In genomic region chr12:82954572-82954971, GRCh38 we compare ENCODE assay signal across 34 cellular contexts.
"Had no signal": no experiment of that assay in that cellular context is flagged by ENCODE, and none has a peak within 500 bp of the region (broad histone marks: within the 10 kb centered on the region; RNA-seq: fewer than 3 reads in every experiment).

No MANE protein-coding gene starts in this region.

- H3K9me3 Mint-ChIP-seq: activated B cell treated with CpG ODN at 0.5 μM for 24 hours; activated CD8-positive, alpha-beta T cell treated with anti-CD3 and anti-CD28 coated beads for 36 hours; effector memory CD8-positive, alpha-beta T cell; stimulated activated memory B cell treated with anti-CD40 and anti-IgM and Interleukin-4, amounts not matched to agents 10 μg/mL and 1 μg/mL and 100 μg/mL, for 72 hours; stimulated activated naive CD8-positive, alpha-beta T cell treated with anti-CD3 and anti-CD28 coated beads, Interleukin-15, amount 100 ng/mL, for 72 hours had no signal

- FAIRE-seq: pancreas, small intestine had no signal

- H3K4me1 ChIP-seq: gastroesophageal sphincter, left lung, pancreas, psoas muscle, upper lobe of right lung had no signal

- H3K36me3 Mint-ChIP-seq: activated naive CD8-positive, alpha-beta T cell; immature natural killer cell; stimulated activated memory B cell treated with anti-CD40 and anti-IgM and Interleukin-4, amounts not matched to agents 10 μg/mL and 1 μg/mL and 100 μg/mL, for 72 hours had no signal

- H3K27me3 ChIP-seq: cardiac muscle cell, gastroesophageal sphincter, left lung, pancreas, sigmoid colon, thyroid gland, upper lobe of right lung had no signal

- H3K4me3 ChIP-seq: cardiac muscle cell, gastroesophageal sphincter, left lung, lung, mucosa of descending colon, pancreas, psoas muscle, sigmoid colon, thyroid gland, upper lobe of right lung had no signal

- H3K27ac ChIP-seq: cardiac muscle cell, gastroesophageal sphincter, left lung, pancreas, psoas muscle, sigmoid colon, thyroid gland, upper lobe of right lung had no signal

- H3K9me3 ChIP-seq: gastroesophageal sphincter, left lung, mucosa of descending colon, pancreas, psoas muscle, sigmoid colon, thyroid gland, upper lobe of right lung had no signal

- ATAC-seq: activated CD8-positive, alpha-beta T cell treated with anti-CD3 and anti-CD28 coated beads for 36 hours; effector memory CD8-positive, alpha-beta T cell; gastroesophageal sphincter; mucosa of descending colon; natural killer cell treated with Interleukin-12 subunit alpha and Interleukin-12 subunit beta and Interleukin-15 and Interleukin-18, amount 100 ng/mL, for 72 hours; pancreas; psoas muscle; stimulated activated memory B cell treated with anti-CD40 and anti-IgM and Interleukin-4, amounts not matched to agents 10 μg/mL and 1 μg/mL and 100 μg/mL, for 72 hours; stimulated activated naive CD8-positive, alpha-beta T cell treated with anti-CD3 and anti-CD28 coated beads, Interleukin-15, amount 100 ng/mL, for 72 hours had no signal

- H3K27me3 Mint-ChIP-seq: activated B cell treated with CpG ODN at 0.5 μM for 24 hours; activated naive CD8-positive, alpha-beta T cell; effector memory CD8-positive, alpha-beta T cell; natural killer cell treated with Interleukin-12 subunit alpha and Interleukin-12 subunit beta and Interleukin-15 and Interleukin-18, amount 100 ng/mL, for 72 hours; stimulated activated memory B cell treated with anti-CD40 and anti-IgM and Interleukin-4, amounts not matched to agents 10 μg/mL and 1 μg/mL and 100 μg/mL, for 72 hours; stimulated activated naive CD8-positive, alpha-beta T cell treated with anti-CD3 and anti-CD28 coated beads, Interleukin-15, amount 100 ng/mL, for 72 hours had no signal

- H3K36me3 ChIP-seq: cardiac muscle cell, gastroesophageal sphincter, left lung, pancreas, sigmoid colon, thyroid gland, upper lobe of right lung had no signal

- H3K27ac Mint-ChIP-seq: activated B cell treated with CpG ODN at 0.5 μM for 24 hours; activated CD8-positive, alpha-beta T cell treated with anti-CD3 and anti-CD28 coated beads for 36 hours; activated naive CD8-positive, alpha-beta T cell; effector memory CD8-positive, alpha-beta T cell; immature natural killer cell; natural killer cell treated with Interleukin-12 subunit alpha and Interleukin-12 subunit beta and Interleukin-15 and Interleukin-18, amount 100 ng/mL, for 72 hours; stimulated activated memory B cell treated with anti-CD40 and anti-IgM and Interleukin-4, amounts not matched to agents 10 μg/mL and 1 μg/mL and 100 μg/mL, for 72 hours; stimulated activated naive CD8-positive, alpha-beta T cell treated with anti-CD3 and anti-CD28 coated beads, Interleukin-15, amount 100 ng/mL, for 72 hours had no signal

- H3K4me3 Mint-ChIP-seq: activated B cell treated with CpG ODN at 0.5 μM for 24 hours; activated CD8-positive, alpha-beta T cell treated with anti-CD3 and anti-CD28 coated beads for 36 hours; activated naive CD8-positive, alpha-beta T cell; effector memory CD8-positive, alpha-beta T cell; immature natural killer cell; natural killer cell treated with Interleukin-12 subunit alpha and Interleukin-12 subunit beta and Interleukin-15 and Interleukin-18, amount 100 ng/mL, for 72 hours; stimulated activated memory B cell treated with anti-CD40 and anti-IgM and Interleukin-4, amounts not matched to agents 10 μg/mL and 1 μg/mL and 100 μg/mL, for 72 hours; stimulated activated naive CD8-positive, alpha-beta T cell treated with anti-CD3 and anti-CD28 coated beads, Interleukin-15, amount 100 ng/mL, for 72 hours had no signal

- H3K4me1 Mint-ChIP-seq: activated B cell treated with CpG ODN at 0.5 μM for 24 hours; immature natural killer cell; stimulated activated memory B cell treated with anti-CD40 and anti-IgM and Interleukin-4, amounts not matched to agents 10 μg/mL and 1 μg/mL and 100 μg/mL, for 72 hours; stimulated activated naive CD8-positive, alpha-beta T cell treated with anti-CD3 and anti-CD28 coated beads, Interleukin-15, amount 100 ng/mL, for 72 hours had no signal

- DNase-seq: activated B cell treated with CpG ODN at 0.5 μM for 24 hours; activated CD4-positive, alpha-beta T cell treated with anti-CD3 and anti-CD28 coated beads, Interleukin-2, amount 50 U/mL, for 1 hour; activated CD8-positive, alpha-beta T cell treated with anti-CD3 and anti-CD28 coated beads for 36 hours; activated naive CD4-positive, alpha-beta T cell; activated T-cell treated with anti-CD3 and anti-CD28 coated beads, Interleukin-2, amount 50 U/mL, for 48 hours; anterior cingulate cortex; cerebellar nuclear complex; cortex of kidney; effector memory CD8-positive, alpha-beta T cell; erythroblast; head of caudate nucleus; hypothalamus; immature natural killer cell; left lung; mesendoderm; mucosa of descending colon; pancreas; psoas muscle; sigmoid colon; small intestine; stimulated activated CD4-positive, alpha-beta T cell treated with anti-CD3 and anti-CD28 coated beads, Interleukin-1b, Interleukin-23, amount 100 ng/mL, for 48 hours; stimulated activated CD4-positive, alpha-beta T cell treated with anti-CD3 and anti-CD28 coated beads, Interleukin-4, amount 100 ng/mL, for 4 hours; stimulated activated CD8-positive, alpha-beta memory T cell treated with anti-CD3 and anti-CD28 coated beads, Interleukin-4, amount 100 ng/mL, for 48 hours; stimulated activated naive CD8-positive, alpha-beta T cell treated with anti-CD3 and anti-CD28 coated beads, Interleukin-15, amount 100 ng/mL, for 72 hours; substantia nigra; T-helper 2 cell; thyroid gland; upper lobe of right lung had no signal
